ENCODE assay signal across 25 cellular contexts in genomic region chr22:16968218-16968595, GRCh38. TPM values are rescaled to one million over a fixed set of nuclear protein-coding genes. Genes with fewer than 3 reads are reported as not detected.
DNase-seq lines count a peak whose midpoint lies in the region; ATAC-seq and TF ChIP-seq lines count a peak whose summit lies in the region.
"Had no signal": no experiment of that assay in that cellular context is flagged by ENCODE, and none has a peak within 500 bp of the region (broad histone marks: within the 10 kb centered on the region; RNA-seq: fewer than 3 reads in every experiment).

No MANE protein-coding gene starts in this region.

- H3K79me1 ChIP-seq in neuronal stem cell (ENCODE audit: low read depth, low read length), result peaks cover 4% of the 10 kb centered on the region

- no peak for TF ChIP-seq CTCF in esophagus muscularis mucosa (IDR thresholded peaks at IDR 0.05)

- no peak overlapping the region for H3K27ac ChIP-seq in esophagus muscularis mucosa (replicated peaks in 1 of 4)
- H3K27ac ChIP-seq in neuronal stem cell (replicated peaks; ENCODE audit: low read length), result no peak overlapping the region
- H3K27ac ChIP-seq: A549; BLaER1 treated with 17β-estradiol and CSF1 and Interleukin-3, amounts not matched to agents 10 nM and 100 nM had no signal

- TF ChIP-seq EP300 in esophagus muscularis mucosa (IDR thresholded peaks at IDR 0.05), result no peak

- H3K23ac ChIP-seq in neuronal stem cell (ENCODE audit: low read depth, low read length, poor library complexity), result no peak overlapping the region

- 84% methylated on average over 7 of the region's 7 CpGs for WGBS in esophagus muscularis mucosa
- WGBS in neuronal stem cell (ENCODE audit: extremely low coverage in 2 of 2, insufficient read length in 2 of 2, insufficient replicate concordance in 1 of 2), 2 donors, result no CpG with 5 or more reads among the region's 7 CpGs

- no peak overlapping the region for H2BK120ac ChIP-seq in neuronal stem cell (ENCODE audit: low read depth, low read length)

- no peak overlapping the region for H2BK15ac ChIP-seq in neuronal stem cell (ENCODE audit: low read length)

- H3K9me3 ChIP-seq in esophagus muscularis mucosa, result no peaks in the 10 kb centered on the region
- H3K9me3 ChIP-seq in neuronal stem cell (replicated peaks in 1 of 2; ENCODE audit: control insufficient read depth in 2 of 2, insufficient read depth in 1 of 2, low read depth in 1 of 2, low read length in 2 of 2), result peaks cover 0 to 48% of the 10 kb centered on the region in 2 donors
- H3K9me3 ChIP-seq: A549, BE2C, HAP-1 had no signal

- no peak overlapping the region for H3K4me3 ChIP-seq in H7 (ENCODE audit: insufficient read depth, low read depth, low read length)
- no peak overlapping the region for H3K4me3 ChIP-seq in esophagus muscularis mucosa
- H3K4me3 ChIP-seq in neuronal stem cell (ENCODE audit: low read length in 2 of 2), result no peak overlapping the region
- H3K4me3 ChIP-seq: A549; BLaER1 treated with 17β-estradiol and CSF1 and Interleukin-3, amounts not matched to agents 10 nM and 100 nM; GM23338; HAP-1 had no signal

- H3K27me3 ChIP-seq in H7 (ENCODE audit: control insufficient read depth, insufficient read depth, low read length) (no peaks in the 10 kb centered on the region), esophagus muscularis mucosa (peaks cover 0 to 13% (median 0%) of the 10 kb centered on the region in 4 donors), neuronal stem cell (ENCODE audit: control insufficient read depth in 3 of 3, insufficient read depth in 3 of 3, low read depth in 1 of 3, low read length in 3 of 3) (no peaks in the 10 kb centered on the region)
- H3K27me3 ChIP-seq: BE2C; BLaER1 treated with 17β-estradiol and CSF1 and Interleukin-3, amounts not matched to agents 10 nM and 100 nM had no signal

- H2BK12ac ChIP-seq in neuronal stem cell (ENCODE audit: low read length), result no peak overlapping the region

- no peak overlapping the region for H4K8ac ChIP-seq in neuronal stem cell (ENCODE audit: low read depth, low read length)

- no peak for ATAC-seq in activated CD4-positive, CD25-positive, alpha-beta regulatory T cell treated with anti-CD3 and anti-CD28 coated beads, Interleukin-2, amount 50 U/mL, for 24 hours
- ATAC-seq: A549, GM23338 had no signal

- H2AK5ac ChIP-seq in neuronal stem cell (ENCODE audit: low read depth, low read length), result no peak overlapping the region

- H3K4ac ChIP-seq in neuronal stem cell (ENCODE audit: low read length), result no peak overlapping the region

- peak; percentile 42 for DNase-seq in activated effector memory CD4-positive, alpha-beta T cell treated with anti-CD3 and anti-CD28 coated beads, Interleukin-2, amount 50 U/mL, for 16 hours
- no peak for DNase-seq in activated effector memory CD4-positive, alpha-beta T cell treated with Interleukin-2 at 50 U/mL for 16 hours
- peak; percentile 4 for DNase-seq in H7
- DNase-seq in esophagus muscularis mucosa (ENCODE audit: extremely low spot score), result peak; percentile 89
- DNase-seq in neuronal stem cell (ENCODE audit: low spot score), result no peak
- no peak for DNase-seq in NCI-H226
- DNase-seq: 8988T; ACHN; AML-193; BE2C; CD4-positive, alpha-beta T cell; CD8-positive, alpha-beta memory T cell; DMS53; DMS79 treated with DMSO at 0.1 percent for 48 hours; GF-D8; HFFc6 had no signal

- H3K4me2 ChIP-seq in neuronal stem cell (ENCODE audit: insufficient read depth, low read length, poor library complexity, severe bottlenecking), result no peak overlapping the region
- H3K4me2 ChIP-seq: A549; BLaER1 treated with 17β-estradiol and CSF1 and Interleukin-3, amounts not matched to agents 10 nM and 100 nM; GM23338 had no signal

- intact Hi-C loops in esophagus muscularis mucosa (cut with DNase I), result no loop called here

- TF ChIP-seq POLR2A in esophagus muscularis mucosa (IDR thresholded peaks at IDR 0.05; ENCODE audit: low read depth), result no peak

- H2BK5ac ChIP-seq in neuronal stem cell (ENCODE audit: low read length), result no peak overlapping the region

- H3K9ac ChIP-seq in neuronal stem cell (ENCODE audit: low read depth, low read length, poor library complexity), result peak overlapping the region; percentile 60
- H3K9ac ChIP-seq: BLaER1 treated with 17β-estradiol and CSF1 and Interleukin-3, amounts not matched to agents 10 nM and 100 nM had no signal

- peak overlapping the region; percentile 23 for H4K91ac ChIP-seq in neuronal stem cell (ENCODE audit: low read depth, low read length, poor library complexity)

- H2AFZ ChIP-seq in neuronal stem cell (ENCODE audit: low read length), result no peak overlapping the region
- H2AFZ ChIP-seq: GM23338 had no signal

- H3K14ac ChIP-seq in neuronal stem cell (ENCODE audit: low read length), result no peak overlapping the region

- no peaks in the 10 kb centered on the region for H3K36me3 ChIP-seq in H7 (replicated peaks; ENCODE audit: control insufficient read depth, insufficient read depth, low read length)
- H3K36me3 ChIP-seq in esophagus muscularis mucosa, result no peaks in the 10 kb centered on the region
- no peaks in the 10 kb centered on the region for H3K36me3 ChIP-seq in neuronal stem cell (replicated peaks in 1 of 2; ENCODE audit: control insufficient read depth in 2 of 2, insufficient read depth in 2 of 2, low read length in 2 of 2)
- H3K36me3 ChIP-seq: BE2C; BLaER1 treated with 17β-estradiol and CSF1 and Interleukin-3, amounts not matched to agents 10 nM and 100 nM; HAP-1 had no signal

- H3K4me1 ChIP-seq in esophagus muscularis mucosa (no peaks in the 10 kb centered on the region), neuronal stem cell (ENCODE audit: control insufficient read depth in 2 of 2, insufficient read depth in 1 of 2, low read depth in 1 of 2, low read length in 2 of 2) (no peaks in the 10 kb centered on the region)
- H3K4me1 ChIP-seq: A549, BE2C, HAP-1 had no signal

- no peak overlapping the region for H3K18ac ChIP-seq in neuronal stem cell (ENCODE audit: low read length)

RNA-seq across cellular contexts. Expression of gene GAB4, which starts 39.8 kb away (rescaled TPM):
- total RNA-seq in H7 (2014; rRNA removed; shearing (Covaris generic)), result 0.18 and 0.21 TPM in 2 replicates
- not detected for total RNA-seq in esophagus muscularis mucosa
- not detected for polyA plus RNA-seq in neuronal stem cell (2013, experiment 1 of 2)
- 0.01 TPM for polyA plus RNA-seq in neuronal stem cell (2013, experiment 2 of 2)
- total RNA-seq: CD4-positive, alpha-beta T cell; CD8-positive, alpha-beta memory T cell; Daoy; G401; H4; HFFc6 had no signal
- polyA plus RNA-seq: A549; CD14-positive monocyte; CD8-positive, alpha-beta memory T cell had no signal

Comparison
In these comparisons a context has a peak if more than half of its experiments do, and no peak if none do; other contexts are left out.
1. DNase-seq: peak in activated effector memory CD4-positive, alpha-beta T cell treated with anti-CD3 and anti-CD28 coated beads, Interleukin-2, amount 50 U/mL, for 16 hours (single experiment), H7 (single experiment) and esophagus muscularis mucosa (single experiment); none in activated effector memory CD4-positive, alpha-beta T cell treated with Interleukin-2 at 50 U/mL for 16 hours (single experiment), neuronal stem cell (single experiment) and NCI-H226 (single experiment).